In the genomic region with DNA sequence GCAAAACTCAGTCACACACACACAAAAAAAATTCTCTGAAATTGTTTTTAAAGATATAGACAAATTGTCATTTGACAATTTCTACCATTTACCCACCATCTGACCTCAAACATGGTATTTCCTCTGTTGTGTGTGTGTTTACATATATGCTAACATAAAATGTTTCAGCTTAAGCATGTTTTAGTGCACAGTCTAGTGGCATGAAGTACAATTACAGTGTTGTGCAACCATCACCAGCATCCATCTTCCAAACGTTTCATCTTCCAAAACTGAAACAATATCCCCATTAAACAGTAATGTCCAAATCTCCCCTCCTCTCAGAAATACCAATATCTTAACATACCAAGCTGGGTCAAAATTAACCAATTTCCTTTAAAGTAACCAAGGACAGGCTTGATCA, we compare ENCODE assay signal across 23 cellular contexts.
DNase-seq lines count a peak whose midpoint lies in the region; ATAC-seq and TF ChIP-seq lines count a peak whose summit lies in the region.
"Had no signal": no experiment of that assay in that cellular context is flagged by ENCODE, and none has a peak within 500 bp of the region (broad histone marks: within the 10 kb centered on the region; RNA-seq: fewer than 3 reads in every experiment).

No MANE protein-coding gene starts in this region.

- no peak for DNase-seq in Calu3
- peak in 1 of 2 experiments; percentile 48 for DNase-seq in SJSA1 (ENCODE audit: low read depth in 1 of 2, low spot score in 2 of 2)
- DNase-seq in fibroblast of lung (ENCODE audit: low read depth in 2 of 2), result peak in 1 of 2 donors; percentile 57
- no peak for DNase-seq in LoVo (ENCODE audit: low spot score)
- DNase-seq in MV-4-11 (lab: John Stamatoyannopoulos, UW), result no peak
- no peak for DNase-seq in effector memory CD4-positive, alpha-beta T cell
- DNase-seq: activated B cell treated with CpG ODN at 0.5 μM for 24 hours; activated CD8-positive, alpha-beta T cell treated with anti-CD3 and anti-CD28 coated beads for 36 hours; activated naive CD4-positive, alpha-beta T cell treated with anti-CD3 and anti-CD28 coated beads, Interleukin-2, amount 50 U/mL, for 16 hours; activated T-cell treated with anti-CD3 and anti-CD28 coated beads, Interleukin-2, amount 50 U/mL, for 24 hours; CD8-positive, alpha-beta T cell; DND-41; kidney glomerular epithelial cell; mesendoderm; NCI-H1417 treated with DMSO at 0.1 percent for 48 hours; NCI-H2171; posterior cingulate gyrus; small intestine; stimulated activated CD4-positive, alpha-beta T cell treated with anti-CD3 and anti-CD28 coated beads, Interleukin-2, amount 100 ng/mL, for 48 hours had no signal

- H3K9me3 ChIP-seq in SJSA1 (replicated peaks), result peaks cover 7% of the 10 kb centered on the region; the same call in 1 of the 2 replicates
- no peaks in the 10 kb centered on the region for H3K9me3 ChIP-seq in fibroblast of lung (ENCODE audit: control insufficient read depth, insufficient read depth, low read depth, low read length)
- no peaks in the 10 kb centered on the region for H3K9me3 ChIP-seq in subcutaneous abdominal adipose tissue (ENCODE audit: control insufficient read depth in 5 of 5, low read length in 5 of 5)
- no peaks in the 10 kb centered on the region for H3K9me3 ChIP-seq in effector memory CD4-positive, alpha-beta T cell (ENCODE audit: control insufficient read depth, low read length)

- no peak overlapping the region for H2AFZ ChIP-seq in fibroblast of lung (ENCODE audit: low read length)

- intact Hi-C loops in Calu3 (cut with micrococcal nuclease; ENCODE audit: unreplicated experiment), result no loop called here

- H4K20me1 ChIP-seq in fibroblast of lung (ENCODE audit: control insufficient read depth, extremely low read depth, insufficient read depth, low read length), result no peaks in the 10 kb centered on the region

- H3K36me3 Mint-ChIP-seq in Calu3 (ENCODE audit: insufficient read depth, unreplicated experiment), result peaks cover 49% of the 10 kb centered on the region
- H3K36me3 Mint-ChIP-seq: CD8-positive, alpha-beta T cell had no signal

- H3K27ac ChIP-seq in SJSA1, result peak overlapping the region; percentile 51
- peak overlapping the region; percentile 73 for H3K27ac ChIP-seq in fibroblast of lung (ENCODE audit: insufficient read depth, low read length)
- H3K27ac ChIP-seq in subcutaneous abdominal adipose tissue (ENCODE audit: low read depth, low read length), result peak overlapping the region; percentile 21
- no peak overlapping the region for H3K27ac ChIP-seq in effector memory CD4-positive, alpha-beta T cell (ENCODE audit: insufficient read depth, low read length, poor library complexity, severe bottlenecking)

- peaks cover 16% of the 10 kb centered on the region for H3K4me1 Mint-ChIP-seq in Calu3 (ENCODE audit: low read depth, unreplicated experiment)
- H3K4me1 Mint-ChIP-seq: activated B cell treated with CpG ODN at 0.5 μM for 24 hours had no signal

- no peak for ATAC-seq in GM19035 (IDR thresholded peaks at IDR 0.05; ENCODE audit: unreplicated experiment)
- ATAC-seq: activated CD8-positive, alpha-beta T cell treated with anti-CD3 and anti-CD28 coated beads for 36 hours; CD8-positive, alpha-beta T cell; natural killer cell treated with Interleukin-12 subunit alpha and Interleukin-12 subunit beta and Interleukin-15 and Interleukin-18, amount 100 ng/mL, for 72 hours had no signal

- peaks cover 55% of the 10 kb centered on the region for H3K4me1 ChIP-seq in SJSA1 (replicated peaks)
- H3K4me1 ChIP-seq in fibroblast of lung (ENCODE audit: control insufficient read depth, extremely low read depth, insufficient read depth, low read length), result peaks cover 16% of the 10 kb centered on the region
- peaks cover 0 to 4% (median 0%) of the 10 kb centered on the region in 5 donors for H3K4me1 ChIP-seq in subcutaneous abdominal adipose tissue (ENCODE audit: control insufficient read depth in 5 of 5, insufficient read depth in 5 of 5, low read length in 5 of 5)
- no peaks in the 10 kb centered on the region for H3K4me1 ChIP-seq in effector memory CD4-positive, alpha-beta T cell (ENCODE audit: control insufficient read depth, insufficient read depth, low read length, poor library complexity, severe bottlenecking)

- no peak overlapping the region for H3K4me2 ChIP-seq in fibroblast of lung (ENCODE audit: extremely low read depth, insufficient read depth, low read length)

- no peaks in the 10 kb centered on the region for H3K27me3 Mint-ChIP-seq in Calu3 (ENCODE audit: unreplicated experiment)
- H3K27me3 Mint-ChIP-seq: activated B cell treated with CpG ODN at 0.5 μM for 24 hours; activated CD8-positive, alpha-beta T cell treated with anti-CD3 and anti-CD28 coated beads for 36 hours; activated T-cell treated with anti-CD3 and anti-CD28 coated beads, Interleukin-2, amount 50 U/mL, for 24 hours; natural killer cell treated with Interleukin-12 subunit alpha and Interleukin-12 subunit beta and Interleukin-15 and Interleukin-18, amount 100 ng/mL, for 72 hours had no signal

- H3K27ac Mint-ChIP-seq in Calu3 (ENCODE audit: unreplicated experiment), result peak overlapping the region; percentile 17
- H3K27ac Mint-ChIP-seq: activated B cell treated with CpG ODN at 0.5 μM for 24 hours; activated CD8-positive, alpha-beta T cell treated with anti-CD3 and anti-CD28 coated beads for 36 hours; activated T-cell treated with anti-CD3 and anti-CD28 coated beads, Interleukin-2, amount 50 U/mL, for 24 hours; CD8-positive, alpha-beta T cell; natural killer cell treated with Interleukin-12 subunit alpha and Interleukin-12 subunit beta and Interleukin-15 and Interleukin-18, amount 100 ng/mL, for 72 hours; T-helper 2 cell treated with Interferon-gamma antibody and Interleukin-4, amounts not matched to agents 5 μg/mL and 100 μg/mL, for 36 hours had no signal

- no peaks in the 10 kb centered on the region for H3K27me3 ChIP-seq in SJSA1 (replicated peaks)
- no peaks in the 10 kb centered on the region for H3K27me3 ChIP-seq in fibroblast of lung (ENCODE audit: control insufficient read depth, insufficient read depth, low read length)
- H3K27me3 ChIP-seq in subcutaneous abdominal adipose tissue (ENCODE audit: control insufficient read depth in 5 of 5, insufficient read depth in 4 of 5, low read length in 5 of 5), result no peaks in the 10 kb centered on the region
- H3K27me3 ChIP-seq in effector memory CD4-positive, alpha-beta T cell (replicated peaks; ENCODE audit: control insufficient read depth, insufficient read depth, low read length, poor library complexity, severe bottlenecking), result no peaks in the 10 kb centered on the region

- H3K36me3 ChIP-seq in SJSA1 (peaks cover 43% of the 10 kb centered on the region), fibroblast of lung (ENCODE audit: control insufficient read depth, insufficient read depth, low read length) (peaks cover 1% of the 10 kb centered on the region), subcutaneous abdominal adipose tissue (ENCODE audit: control insufficient read depth in 5 of 5, insufficient read depth in 5 of 5, low read length in 5 of 5) (no peaks in the 10 kb centered on the region)
- H3K36me3 ChIP-seq in effector memory CD4-positive, alpha-beta T cell (ENCODE audit: control insufficient read depth, insufficient read depth, low read length), result no peaks in the 10 kb centered on the region

- BruUV-seq in Calu3 (replicated peaks; lab: Mats Ljungman, UMichigan), result no TSS peak

- H3K9ac ChIP-seq in fibroblast of lung (ENCODE audit: insufficient read depth, low read length) (no peak overlapping the region), subcutaneous abdominal adipose tissue (ENCODE audit: low read length in 5 of 5) (no peak overlapping the region)

- peaks cover 5% of the 10 kb centered on the region for H3K9me3 Mint-ChIP-seq in Calu3 (ENCODE audit: low read depth, unreplicated experiment)

- H3K4me3 ChIP-seq in SJSA1, result no peak overlapping the region
- no peak overlapping the region for H3K4me3 ChIP-seq in fibroblast of lung (replicated peaks in 1 of 4; ENCODE audit: control extremely low read depth in 1 of 4, insufficient read depth in 1 of 4, low read depth in 3 of 4, low read length in 4 of 4)
- H3K4me3 ChIP-seq in subcutaneous abdominal adipose tissue (ENCODE audit: low read depth in 1 of 5, low read length in 5 of 5), result no peak overlapping the region
- H3K4me3 ChIP-seq in effector memory CD4-positive, alpha-beta T cell (ENCODE audit: insufficient read depth, low read depth, low read length, poor library complexity, severe bottlenecking), result no peak overlapping the region

- peaks cover 55% of the 10 kb centered on the region for H3K79me2 ChIP-seq in fibroblast of lung (ENCODE audit: control insufficient read depth, insufficient read depth, low read length)

- TF ChIP-seq CTCF in Calu3 (IDR thresholded peaks at IDR 0.05; ENCODE audit: unreplicated experiment), result no peak
- peak in 1 of 2 donors; percentile 25 for TF ChIP-seq CTCF in fibroblast of lung (conservative IDR thresholded peaks at IDR 0.05 in 1 of 2, IDR thresholded peaks at IDR 0.05 in 1 of 2; ENCODE audit: low read depth in 1 of 2, low read length in 2 of 2)

- no peak overlapping the region for H3K4me3 Mint-ChIP-seq in Calu3 (ENCODE audit: low read depth, unreplicated experiment)
- H3K4me3 Mint-ChIP-seq: activated B cell treated with CpG ODN at 0.5 μM for 24 hours; activated CD8-positive, alpha-beta T cell treated with anti-CD3 and anti-CD28 coated beads for 36 hours; activated T-cell treated with anti-CD3 and anti-CD28 coated beads, Interleukin-2, amount 50 U/mL, for 24 hours; CD8-positive, alpha-beta T cell; natural killer cell treated with Interleukin-12 subunit alpha and Interleukin-12 subunit beta and Interleukin-15 and Interleukin-18, amount 100 ng/mL, for 72 hours; T-helper 2 cell treated with Interferon-gamma antibody and Interleukin-4, amounts not matched to agents 5 μg/mL and 100 μg/mL, for 36 hours had no signal

- CTCF ChIA-PET in Calu3 (lab: Charles Lee), result interaction anchor here (0.6 kb wide), 1 partner anchor 46 kb away, joined by 5 read pairs; no protein-coding TSS in a partner anchor
